In genomic region chr11:84884836-84885235, GRCh38 we compare ENCODE assay signal across 29 cellular contexts.
"Had no signal": no experiment of that assay in that cellular context is flagged by ENCODE, and none has a peak within 500 bp of the region (broad histone marks: within the 10 kb centered on the region; RNA-seq: fewer than 3 reads in every experiment).

No MANE protein-coding gene starts in this region.

- H3K9me3 Mint-ChIP-seq: nephron; neural progenitor cell; stimulated activated naive B cell treated with anti-CD40 and anti-IgM and Interleukin-4, amounts not matched to agents 10 μg/mL and 1 μg/mL and 100 μg/mL, for 72 hours had no signal

- H3K4me3 ChIP-seq: neural progenitor cell, ovary, psoas muscle, skin epidermis, smooth muscle cell, spleen, stomach, thoracic aorta, thyroid gland, tibial nerve, upper lobe of left lung, vagina had no signal

- H3K4me1 Mint-ChIP-seq: natural killer cell; nephron; stimulated activated effector memory CD8-positive, alpha-beta T cell treated with anti-CD3 and anti-CD28 coated beads, Interleukin-12 subunit alpha, Interleukin-12 subunit beta, amount 100 ng/mL, for 72 hours; stimulated activated naive B cell treated with anti-CD40 and anti-IgM and Interleukin-4, amounts not matched to agents 10 μg/mL and 1 μg/mL and 100 μg/mL, for 72 hours had no signal

- H3K27me3 ChIP-seq: neural progenitor cell, ovary, spleen, stomach, thyroid gland, tibial nerve, upper lobe of left lung, vagina had no signal

- H3K4me2 ChIP-seq: neural progenitor cell, smooth muscle cell had no signal

- H2AFZ ChIP-seq: neural progenitor cell, parathyroid adenoma had no signal

- H3K4me1 ChIP-seq: neural progenitor cell, parathyroid adenoma, spleen, thyroid gland, tibial nerve, upper lobe of left lung, vagina had no signal

- ATAC-seq: natural killer cell; psoas muscle; right cardiac atrium; sciatic nerve; stimulated activated effector memory CD8-positive, alpha-beta T cell treated with anti-CD3 and anti-CD28 coated beads, Interleukin-12 subunit alpha, Interleukin-12 subunit beta, amount 100 ng/mL, for 72 hours; stimulated activated naive B cell treated with anti-CD40 and anti-IgM and Interleukin-4, amounts not matched to agents 10 μg/mL and 1 μg/mL and 100 μg/mL, for 72 hours had no signal

- H3K4me3 Mint-ChIP-seq: natural killer cell; nephron; neural progenitor cell; stimulated activated effector memory CD8-positive, alpha-beta T cell treated with anti-CD3 and anti-CD28 coated beads, Interleukin-12 subunit alpha, Interleukin-12 subunit beta, amount 100 ng/mL, for 72 hours; stimulated activated naive B cell treated with anti-CD40 and anti-IgM and Interleukin-4, amounts not matched to agents 10 μg/mL and 1 μg/mL and 100 μg/mL, for 72 hours; stimulated activated naive CD8-positive, alpha-beta T cell treated with anti-CD3 and anti-CD28 coated beads, Interleukin-15, Interleukin-2, amounts not matched to agents 100 ng/mL and 50 ng/mL, for 24 hours had no signal

- H3K27ac Mint-ChIP-seq: natural killer cell; nephron; neural progenitor cell; progenitor cell of endocrine pancreas; stimulated activated effector memory CD8-positive, alpha-beta T cell treated with anti-CD3 and anti-CD28 coated beads, Interleukin-12 subunit alpha, Interleukin-12 subunit beta, amount 100 ng/mL, for 72 hours; stimulated activated naive B cell treated with anti-CD40 and anti-IgM and Interleukin-4, amounts not matched to agents 10 μg/mL and 1 μg/mL and 100 μg/mL, for 72 hours; stimulated activated naive CD8-positive, alpha-beta T cell treated with anti-CD3 and anti-CD28 coated beads, Interleukin-15, Interleukin-2, amounts not matched to agents 100 ng/mL and 50 ng/mL, for 24 hours had no signal

- FAIRE-seq: urothelium cell line had no signal

- H3K9ac ChIP-seq: neural progenitor cell, parathyroid adenoma had no signal

- H3K36me3 ChIP-seq: neural progenitor cell, ovary, spleen, stomach, thoracic aorta, thyroid gland, tibial nerve, upper lobe of left lung, vagina had no signal

- H3K27me3 Mint-ChIP-seq: progenitor cell of endocrine pancreas; stimulated activated naive B cell treated with anti-CD40 and anti-IgM and Interleukin-4, amounts not matched to agents 10 μg/mL and 1 μg/mL and 100 μg/mL, for 72 hours; stimulated activated naive CD8-positive, alpha-beta T cell treated with anti-CD3 and anti-CD28 coated beads, Interleukin-15, Interleukin-2, amounts not matched to agents 100 ng/mL and 50 ng/mL, for 24 hours had no signal

- H3K27ac ChIP-seq: neural progenitor cell, ovary, parathyroid adenoma, psoas muscle, skin epidermis, spleen, stomach, thoracic aorta, thyroid gland, tibial nerve, upper lobe of left lung, vagina had no signal

- DNase-seq: natural killer cell; occipital lobe; ovary; psoas muscle; right cardiac atrium; spleen; stimulated activated CD4-positive, alpha-beta T cell treated with anti-CD3 and anti-CD28 coated beads, Interleukin-12 subunit alpha, Interleukin-12 subunit beta, amount 100 ng/mL, for 4 hours; stimulated activated CD4-positive, alpha-beta T cell treated with anti-CD3 and anti-CD28 coated beads, Interleukin-1b, Interleukin-23, amount 100 ng/mL, for 48 hours; stimulated activated CD4-positive, alpha-beta T cell treated with anti-CD3 and anti-CD28 coated beads, Interleukin-4, amount 100 ng/mL, for 1 hour; stimulated activated CD4-positive, alpha-beta T cell treated with anti-CD3 and anti-CD28 coated beads, Interleukin-4, amount 100 ng/mL, for 4 hours; stimulated activated naive B cell treated with anti-CD40 and anti-IgM and Interleukin-4, amounts not matched to agents 10 μg/mL and 1 μg/mL and 100 μg/mL, for 72 hours; stimulated activated naive CD4-positive, alpha-beta T cell treated with Interleukin-2 at 50 U/mL for 16 hours; stomach; thyroid gland; trophoblast cell; upper lobe of left lung had no signal

- H3K9me3 ChIP-seq: ovary, psoas muscle, stomach, thoracic aorta, thyroid gland, tibial nerve, upper lobe of left lung, vagina had no signal

- H3K79me2 ChIP-seq: parathyroid adenoma had no signal

- H3K36me3 Mint-ChIP-seq: natural killer cell; neural progenitor cell; stimulated activated effector memory CD8-positive, alpha-beta T cell treated with anti-CD3 and anti-CD28 coated beads, Interleukin-12 subunit alpha, Interleukin-12 subunit beta, amount 100 ng/mL, for 72 hours; stimulated activated naive B cell treated with anti-CD40 and anti-IgM and Interleukin-4, amounts not matched to agents 10 μg/mL and 1 μg/mL and 100 μg/mL, for 72 hours had no signal
